In genomic region chr6:145734486-145735355, GRCh38 we compare ENCODE assay signal across 8 cellular contexts. TPM values are rescaled to one million over a fixed set of nuclear protein-coding genes. Genes with fewer than 3 reads are reported as not detected.
DNase-seq lines count a peak whose midpoint lies in the region; ATAC-seq lines count a peak whose summit lies in the region.

No MANE protein-coding gene starts in this region.

- DNase-seq in AG08396 (ENCODE audit: low spot score) (peak; percentile 90), NCI-H2227 treated with DMSO at 0.1 percent for 48 hours (lab: John Stamatoyannopoulos, UW) (peak; percentile 76), cerebellum (ENCODE audit: low spot score) (peak; percentile 80), kidney glomerular epithelial cell (lab: John Stamatoyannopoulos, UW) (peak; percentile 84)
- DNase-seq in activated CD4-positive, CD25-positive, alpha-beta regulatory T cell treated with anti-CD3 and anti-CD28 coated beads, Interleukin-2, amount 50 U/mL, for 72 hours: peak; percentile 76
- peak; percentile 9 to 49 for DNase-seq in stimulated activated CD4-positive, alpha-beta T cell treated with anti-CD3 and anti-CD28 coated beads, Interleukin-1b, Interleukin-23, amount 100 ng/mL, for 1 hour (ENCODE audit: low read depth in 2 of 2)

- ATAC-seq in GM19023 (IDR thresholded peaks at IDR 0.05; ENCODE audit: unreplicated experiment) (peak; percentile 79), HG03196 (IDR thresholded peaks at IDR 0.05; ENCODE audit: unreplicated experiment) (peak; percentile 77)

RNA-seq across cellular contexts. Expression of gene EPM2A, which starts 0.6 kb away (rescaled TPM):
- total RNA-seq in cerebellum: 20.0 TPM

Comparison
In these comparisons a context has a peak if more than half of its experiments do, and no peak if none do; other contexts are left out.
1. Peak in every context shown above with its lines: DNase-seq and ATAC-seq.
2. DNase-seq: peak in every context shown above with its lines; median percentile 90 in AG08396; 84 in kidney glomerular epithelial cell; 80 in cerebellum; 76 in NCI-H2227 treated with DMSO at 0.1 percent for 48 hours; 76 in activated CD4-positive, CD25-positive, alpha-beta regulatory T cell treated with anti-CD3 and anti-CD28 coated beads, Interleukin-2, amount 50 U/mL, for 72 hours; 29 in stimulated activated CD4-positive, alpha-beta T cell treated with anti-CD3 and anti-CD28 coated beads, Interleukin-1b, Interleukin-23, amount 100 ng/mL, for 1 hour.